8 cellular contexts compared by ENCODE assay signal in genomic region chr4:103076777-103077347, GRCh38. TPM values are rescaled to one million over a fixed set of nuclear protein-coding genes. Genes with fewer than 3 reads are reported as not detected.
DNase-seq lines count a peak whose midpoint lies in the region; ATAC-seq and TF ChIP-seq lines count a peak whose summit lies in the region.

No MANE protein-coding gene starts in this region.

- H3K4me1 Mint-ChIP-seq in activated T-cell treated with anti-CD3 and anti-CD28 coated beads, Interleukin-2, amount 50 U/mL, for 24 hours (ENCODE audit: low read depth), result peaks cover 50% of the 10 kb centered on the region
- peaks cover 24 to 35% of the 10 kb centered on the region in 2 donors for H3K4me1 Mint-ChIP-seq in effector memory CD8-positive, alpha-beta T cell (ENCODE audit: low read depth in 2 of 2)

- H3K4me1 ChIP-seq in osteoblast (ENCODE audit: insufficient read depth, low read length), result peaks cover 10% of the 10 kb centered on the region

- H3K27ac ChIP-seq in osteoblast (ENCODE audit: low read depth, low read length), result peak overlapping the region; percentile 66

- TF ChIP-seq CTCF in osteoblast (IDR thresholded peaks at IDR 0.05; ENCODE audit: extremely low read depth, low read depth, low read length), result no peak

- H3K4me3 Mint-ChIP-seq in activated T-cell treated with anti-CD3 and anti-CD28 coated beads, Interleukin-2, amount 50 U/mL, for 24 hours, result peak overlapping the region; percentile 97
- H3K4me3 Mint-ChIP-seq in effector memory CD8-positive, alpha-beta T cell, result peak overlapping the region; percentile 88 to 96

- no peaks in the 10 kb centered on the region for H4K20me1 ChIP-seq in osteoblast (ENCODE audit: insufficient read depth, low read length)

- peak; percentile 48 for ATAC-seq in HG02840 (IDR thresholded peaks at IDR 0.05; ENCODE audit: low FRiP score, unreplicated experiment)
- ATAC-seq in effector memory CD8-positive, alpha-beta T cell (replicated peaks), result peak; percentile 44
- ATAC-seq in HG02763 (IDR thresholded peaks at IDR 0.05; ENCODE audit: unreplicated experiment), result no peak

- H3K27ac Mint-ChIP-seq in activated T-cell treated with anti-CD3 and anti-CD28 coated beads, Interleukin-2, amount 50 U/mL, for 24 hours, result peak overlapping the region; percentile 98
- H3K27ac Mint-ChIP-seq in effector memory CD8-positive, alpha-beta T cell, result peak overlapping the region; percentile 99 to 100

- no peak for DNase-seq in activated T-cell treated with anti-CD3 and anti-CD28 coated beads, Interleukin-2, amount 50 U/mL, for 24 hours
- DNase-seq in activated T-cell treated with anti-CD3 and anti-CD28 coated beads for 4 hours (no peak), RPMI8226 (peak; percentile 50), osteoblast (ENCODE audit: insufficient read length, low spot score, missing footprints) (peak; percentile 37), GM19238 (ENCODE audit: insufficient read length, low spot score) (no peak)
- no peak for DNase-seq in effector memory CD8-positive, alpha-beta T cell

- H3K27me3 ChIP-seq in osteoblast (ENCODE audit: insufficient read depth, low read length), result no peaks in the 10 kb centered on the region

- H3K79me2 ChIP-seq in osteoblast (ENCODE audit: insufficient read depth, low read length), result peaks cover 37% of the 10 kb centered on the region

- no peaks in the 10 kb centered on the region for H3K27me3 Mint-ChIP-seq in activated T-cell treated with anti-CD3 and anti-CD28 coated beads, Interleukin-2, amount 50 U/mL, for 24 hours
- H3K27me3 Mint-ChIP-seq in effector memory CD8-positive, alpha-beta T cell, result no peaks in the 10 kb centered on the region

- H3K9me3 ChIP-seq in osteoblast (ENCODE audit: low read depth, low read length), result no peaks in the 10 kb centered on the region

- peaks cover 7% of the 10 kb centered on the region for H3K36me3 ChIP-seq in osteoblast (ENCODE audit: insufficient read depth, low read length)

- H3K9me3 Mint-ChIP-seq in activated T-cell treated with anti-CD3 and anti-CD28 coated beads, Interleukin-2, amount 50 U/mL, for 24 hours, result no peaks in the 10 kb centered on the region
- no peaks in the 10 kb centered on the region for H3K9me3 Mint-ChIP-seq in effector memory CD8-positive, alpha-beta T cell

- H2AFZ ChIP-seq in osteoblast (ENCODE audit: low read length), result peak overlapping the region; percentile 87

- H3K4me2 ChIP-seq in osteoblast (ENCODE audit: insufficient read depth, low read length), result peak overlapping the region; percentile 86

- peaks cover 45% of the 10 kb centered on the region for H3K36me3 Mint-ChIP-seq in activated T-cell treated with anti-CD3 and anti-CD28 coated beads, Interleukin-2, amount 50 U/mL, for 24 hours (ENCODE audit: low read depth)
- H3K36me3 Mint-ChIP-seq in effector memory CD8-positive, alpha-beta T cell (ENCODE audit: insufficient read depth), result peaks cover 10% of the 10 kb centered on the region

- H3K4me3 ChIP-seq in osteoblast (ENCODE audit: insufficient read depth, low read length), result peak overlapping the region; percentile 84

RNA-seq across cellular contexts. Expression of gene SLC9B2, which starts 0.3 kb away (rescaled TPM):
- 23.5 and 23.6 TPM in 2 replicates for total RNA-seq in osteoblast

RNA-seq across cellular contexts. Expression of gene BDH2, which starts 22.8 kb away (rescaled TPM):
- total RNA-seq in osteoblast, result 36.6 and 43.0 TPM in 2 replicates

RNA-seq across cellular contexts. Expression of gene SLC9B1, which starts 57.4 kb away (rescaled TPM):
- total RNA-seq in osteoblast, result 0.29 and 0.72 TPM in 2 replicates

Comparison
In these comparisons a context has a peak if more than half of its experiments do, and no peak if none do; other contexts are left out.
1. DNase-seq: peak in RPMI8226 (single experiment) and osteoblast (single experiment); none in activated T-cell treated with anti-CD3 and anti-CD28 coated beads, Interleukin-2, amount 50 U/mL, for 24 hours (single experiment), activated T-cell treated with anti-CD3 and anti-CD28 coated beads for 4 hours (single experiment), effector memory CD8-positive, alpha-beta T cell (0 of 3) and GM19238 (single experiment).